Comparison of ENCODE assay signal across 10 cellular contexts in the genomic region with DNA sequence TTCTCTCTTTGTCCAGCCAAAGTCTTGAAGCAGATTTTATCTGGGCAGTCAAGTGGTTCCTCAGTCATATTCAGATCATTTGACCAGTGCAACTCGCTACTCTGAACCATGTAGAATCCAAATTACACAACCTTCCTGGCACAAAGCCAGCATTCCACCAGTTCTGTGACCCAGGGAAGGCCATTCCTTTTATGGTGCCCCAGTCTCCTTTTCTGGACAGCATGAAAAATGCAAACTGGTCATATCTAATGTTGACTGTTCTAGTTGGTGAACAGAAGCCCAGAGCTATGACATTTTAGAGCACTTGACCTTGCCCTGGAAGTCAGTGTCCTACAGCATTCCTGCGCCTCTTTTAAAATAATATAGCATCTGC.
DNase-seq lines count a peak whose midpoint lies in the region; ATAC-seq, FAIRE-seq and TF ChIP-seq lines count a peak whose summit lies in the region.
"Had no signal": no experiment of that assay in that cellular context is flagged by ENCODE, and none has a peak within 500 bp of the region (broad histone marks: within the 10 kb centered on the region; RNA-seq: fewer than 3 reads in every experiment).

No MANE protein-coding gene starts in this region.

- FAIRE-seq in GM19239 (lab: Jason Lieb, UNC) = no peak

- no peaks in the 10 kb centered on the region for H3K9me3 ChIP-seq in RWPE2 (ENCODE audit: severe bottlenecking)
- H3K9me3 ChIP-seq: BLaER1 had no signal

- peaks cover 18% of the 10 kb centered on the region for H3K4me1 ChIP-seq in RWPE2 (ENCODE audit: insufficient read depth, poor library complexity, severe bottlenecking)
- H3K4me1 ChIP-seq: BLaER1 had no signal

- ATAC-seq in RWPE2 (ENCODE audit: low read depth) (peak; percentile 69), HG02885 (IDR thresholded peaks at IDR 0.05; ENCODE audit: poor library complexity, unreplicated experiment) (no peak)
- no peak for ATAC-seq in naive thymus-derived CD8-positive, alpha-beta T cell

- H3K27me3 ChIP-seq in RWPE2 (ENCODE audit: insufficient read depth, poor library complexity, severe bottlenecking) = no peaks in the 10 kb centered on the region
- H3K27me3 ChIP-seq: BLaER1 had no signal

- H3K4me3 ChIP-seq in AG09309 (ENCODE audit: control insufficient read depth, low read depth, low read length) (no peak overlapping the region), RWPE2 (ENCODE audit: severe bottlenecking) (no peak overlapping the region)
- H3K4me3 ChIP-seq: BLaER1 had no signal

- H3K27me3 Mint-ChIP-seq in osteocyte (ENCODE audit: unreplicated experiment) (no peaks in the 10 kb centered on the region), progenitor cell of endocrine pancreas (peaks cover 3% of the 10 kb centered on the region)
- H3K27me3 Mint-ChIP-seq in naive thymus-derived CD8-positive, alpha-beta T cell = no peaks in the 10 kb centered on the region

- DNase-seq in AG09309 (ENCODE audit: low read depth) = peak; percentile 35
- DNase-seq in RWPE2 (ENCODE audit: low spot score) = peak; percentile 68
- DNase-seq in fibroblast of the conjunctiva (ENCODE audit: low read depth) = peak; percentile 4
- peak; percentile 85 for DNase-seq in osteocyte (ENCODE audit: extremely low spot score, unreplicated experiment)
- DNase-seq in GM19239 (ENCODE audit: insufficient read length, low spot score) = no peak
- no peak for DNase-seq in naive thymus-derived CD8-positive, alpha-beta T cell
- DNase-seq in progenitor cell of endocrine pancreas (ENCODE audit: low spot score, unreplicated experiment) = no peak
- DNase-seq: NCI-H1417 had no signal

- POLR2A ChIA-PET in naive thymus-derived CD8-positive, alpha-beta T cell (lab: Charles Lee) = no interaction called here

- H3K36me3 Mint-ChIP-seq in osteocyte (ENCODE audit: unreplicated experiment) (no peaks in the 10 kb centered on the region), progenitor cell of endocrine pancreas (ENCODE audit: insufficient read depth) (no peaks in the 10 kb centered on the region)
- no peaks in the 10 kb centered on the region for H3K36me3 Mint-ChIP-seq in naive thymus-derived CD8-positive, alpha-beta T cell

- H3K27ac Mint-ChIP-seq in osteocyte (ENCODE audit: unreplicated experiment) (peak overlapping the region; percentile 61), progenitor cell of endocrine pancreas (no peak overlapping the region)
- no peak overlapping the region for H3K27ac Mint-ChIP-seq in naive thymus-derived CD8-positive, alpha-beta T cell

- H3K36me3 ChIP-seq in RWPE2 (ENCODE audit: low read depth) = no peaks in the 10 kb centered on the region
- H3K36me3 ChIP-seq: BLaER1 had no signal

- H3K9me3 Mint-ChIP-seq in osteocyte (ENCODE audit: unreplicated experiment) (no peaks in the 10 kb centered on the region), progenitor cell of endocrine pancreas (ENCODE audit: low read depth) (no peaks in the 10 kb centered on the region)
- peaks cover 0 to 19% (median 3%) of the 10 kb centered on the region in 9 donors for H3K9me3 Mint-ChIP-seq in naive thymus-derived CD8-positive, alpha-beta T cell

- peak overlapping the region; percentile 74 for H3K27ac ChIP-seq in RWPE2 (ENCODE audit: poor library complexity, severe bottlenecking)
- H3K27ac ChIP-seq: BLaER1 had no signal

- H3K4me1 Mint-ChIP-seq in osteocyte (ENCODE audit: unreplicated experiment) (peaks cover 31% of the 10 kb centered on the region), progenitor cell of endocrine pancreas (ENCODE audit: low read depth) (peaks cover 7% of the 10 kb centered on the region)
- H3K4me1 Mint-ChIP-seq in naive thymus-derived CD8-positive, alpha-beta T cell = no peaks in the 10 kb centered on the region

- H3K4me3 Mint-ChIP-seq in osteocyte (ENCODE audit: unreplicated experiment) = no peak overlapping the region
- no peak overlapping the region for H3K4me3 Mint-ChIP-seq in naive thymus-derived CD8-positive, alpha-beta T cell
- no peak overlapping the region for H3K4me3 Mint-ChIP-seq in progenitor cell of endocrine pancreas (ENCODE audit: low read depth)

- TF ChIP-seq CTCF in AG09309 (IDR thresholded peaks at IDR 0.05; ENCODE audit: control insufficient read depth, insufficient read depth, low read depth, low read length, missing control alignments) (no peak), RWPE2 (IDR thresholded peaks at IDR 0.05; ENCODE audit: poor library complexity, severe bottlenecking) (no peak), osteocyte (IDR thresholded peaks at IDR 0.05) (no peak), progenitor cell of endocrine pancreas (IDR thresholded peaks at IDR 0.05; ENCODE audit: unreplicated experiment) (no peak)

Comparison
In these comparisons a context has a peak if more than half of its experiments do, and no peak if none do; other contexts are left out.
1. DNase-seq: peak in AG09309 (single experiment), RWPE2 (single experiment), fibroblast of the conjunctiva (single experiment) and osteocyte (single experiment); none in GM19239 (single experiment), naive thymus-derived CD8-positive, alpha-beta T cell (0 of 10) and progenitor cell of endocrine pancreas (single experiment).